In the genomic region with DNA sequence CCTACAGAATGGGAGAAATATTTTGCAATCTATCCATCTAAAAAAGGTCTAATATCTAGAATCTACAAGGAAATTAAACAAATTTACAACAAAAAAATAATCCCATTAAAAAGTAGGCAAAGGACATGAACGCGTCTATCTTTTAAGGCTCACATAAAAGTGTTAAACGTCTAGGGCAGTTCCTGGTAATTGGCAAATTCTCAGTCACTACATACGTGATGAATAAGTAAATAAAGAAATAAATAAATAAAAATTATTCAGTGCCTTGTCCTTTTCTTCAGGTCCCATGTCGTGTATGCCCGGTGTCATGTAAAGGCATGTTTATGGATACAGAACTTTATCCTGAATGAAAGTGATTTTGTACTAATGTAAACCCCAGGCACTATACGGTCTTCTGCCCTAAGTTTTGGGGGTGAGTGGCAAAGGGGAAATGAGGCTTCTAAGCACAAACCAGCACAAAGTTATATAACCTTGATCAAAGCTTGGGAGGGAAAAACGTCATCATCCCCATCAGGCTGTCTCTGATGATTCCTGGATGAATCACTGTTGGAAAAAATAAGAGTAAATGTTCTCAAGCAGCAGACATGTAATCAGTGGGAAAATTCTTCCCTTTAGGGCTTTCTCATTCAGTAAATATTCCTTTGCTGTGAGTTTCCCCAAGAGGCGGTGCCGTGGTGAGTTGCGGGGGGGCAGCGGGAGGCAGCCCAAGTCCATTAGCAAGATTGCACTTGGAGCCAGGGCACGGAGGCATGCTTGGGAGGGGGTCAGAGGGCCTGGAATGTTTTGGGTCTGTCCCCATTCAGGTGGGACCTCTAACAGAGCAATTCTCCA, we compare ENCODE assay signal across 9 cellular contexts. TPM values are rescaled to one million over a fixed set of nuclear protein-coding genes. Genes with fewer than 3 reads are reported as not detected.
DNase-seq lines count a peak whose midpoint lies in the region; ATAC-seq, FAIRE-seq and TF ChIP-seq lines count a peak whose summit lies in the region.
"Had no signal": no experiment of that assay in that cellular context is flagged by ENCODE, and none has a peak within 500 bp of the region (broad histone marks: within the 10 kb centered on the region; RNA-seq: fewer than 3 reads in every experiment).

No MANE protein-coding gene starts in this region.

- H3K79me2 ChIP-seq in GM23338 (replicated peaks; ENCODE audit: insufficient read depth), result no peaks in the 10 kb centered on the region
- no peaks in the 10 kb centered on the region for H3K79me2 ChIP-seq in astrocyte (ENCODE audit: insufficient read depth, low read length)

- H3K9ac ChIP-seq in astrocyte (ENCODE audit: low read length), result peak overlapping the region; percentile 88
- H3K9ac ChIP-seq in skeletal muscle tissue (ENCODE audit: low read depth in 1 of 3, low read length in 3 of 3), result no peak overlapping the region

- no peak overlapping the region for H3K4me3 Mint-ChIP-seq in GM23338
- H3K4me3 Mint-ChIP-seq in astrocyte (ENCODE audit: unreplicated experiment), result no peak overlapping the region
- H3K4me3 Mint-ChIP-seq in activated CD8-positive, alpha-beta T cell treated with anti-CD3 and anti-CD28 coated beads for 36 hours, result no peak overlapping the region
- H3K4me3 Mint-ChIP-seq: immature natural killer cell had no signal

- H3K4me1 ChIP-seq in GM23338 (ENCODE audit: insufficient read depth) (no peaks in the 10 kb centered on the region), astrocyte (ENCODE audit: insufficient read depth, low read length) (peaks cover 46% of the 10 kb centered on the region), skeletal muscle tissue (ENCODE audit: control insufficient read depth in 3 of 3, insufficient read depth in 3 of 3, low read length in 3 of 3) (peaks cover 13 to 23% (median 22%) of the 10 kb centered on the region in 3 donors)

- no peak overlapping the region for H3K4me3 ChIP-seq in GM23338
- no peak overlapping the region for H3K4me3 ChIP-seq in astrocyte (ENCODE audit: insufficient read depth, low read depth, low read length)
- H3K4me3 ChIP-seq in skeletal muscle tissue (ENCODE audit: low read length in 3 of 3), result no peak overlapping the region

- H3K27ac Mint-ChIP-seq in GM23338, result no peak overlapping the region
- peak overlapping the region; percentile 97 for H3K27ac Mint-ChIP-seq in astrocyte (ENCODE audit: unreplicated experiment)
- no peak overlapping the region for H3K27ac Mint-ChIP-seq in activated CD8-positive, alpha-beta T cell treated with anti-CD3 and anti-CD28 coated beads for 36 hours
- H3K27ac Mint-ChIP-seq: immature natural killer cell had no signal

- intact Hi-C loops in left ventricle myocardium superior (cut with micrococcal nuclease), result loop anchor here (10.0 kb wide), 1 partner anchor 165 kb away; no protein-coding TSS in a partner anchor
- intact Hi-C loops in activated CD8-positive, alpha-beta T cell treated with anti-CD3 and anti-CD28 coated beads for 36 hours (cut with micrococcal nuclease), result no loop called here

- no peaks in the 10 kb centered on the region for H3K9me2 ChIP-seq in GM23338 (ENCODE audit: insufficient read depth)

- H3K27me3 Mint-ChIP-seq in GM23338 (ENCODE audit: insufficient read depth, low read depth, poor library complexity) (peaks cover 3% of the 10 kb centered on the region), astrocyte (ENCODE audit: low read depth, unreplicated experiment) (no peaks in the 10 kb centered on the region)
- H3K27me3 Mint-ChIP-seq in activated CD8-positive, alpha-beta T cell treated with anti-CD3 and anti-CD28 coated beads for 36 hours, result no peaks in the 10 kb centered on the region

- no peaks in the 10 kb centered on the region for H3K36me3 Mint-ChIP-seq in GM23338 (ENCODE audit: low read depth)
- no peaks in the 10 kb centered on the region for H3K36me3 Mint-ChIP-seq in astrocyte (ENCODE audit: low read depth, unreplicated experiment)
- H3K36me3 Mint-ChIP-seq in activated CD8-positive, alpha-beta T cell treated with anti-CD3 and anti-CD28 coated beads for 36 hours (ENCODE audit: low read depth), result no peaks in the 10 kb centered on the region

- FAIRE-seq in astrocyte (lab: Jason Lieb, UNC), result peak; percentile 98

- H3K36me3 ChIP-seq in GM23338 (ENCODE audit: insufficient read depth), result no peaks in the 10 kb centered on the region
- no peaks in the 10 kb centered on the region for H3K36me3 ChIP-seq in astrocyte (ENCODE audit: insufficient read depth, low read length)
- H3K36me3 ChIP-seq in skeletal muscle tissue (ENCODE audit: control insufficient read depth in 3 of 3, insufficient read depth in 3 of 3, low read length in 3 of 3), result no peaks in the 10 kb centered on the region

- H4K20me1 ChIP-seq in GM23338 (replicated peaks; ENCODE audit: insufficient read depth) (no peaks in the 10 kb centered on the region), astrocyte (ENCODE audit: insufficient read depth, low read length) (no peaks in the 10 kb centered on the region)

- H3K9me3 Mint-ChIP-seq in GM23338 (no peaks in the 10 kb centered on the region), astrocyte (ENCODE audit: unreplicated experiment) (peaks cover 7% of the 10 kb centered on the region)
- H3K9me3 Mint-ChIP-seq in activated CD8-positive, alpha-beta T cell treated with anti-CD3 and anti-CD28 coated beads for 36 hours, result peaks cover 2% of the 10 kb centered on the region

- H3K27me3 ChIP-seq in GM23338 (ENCODE audit: insufficient read depth) (no peaks in the 10 kb centered on the region), astrocyte (ENCODE audit: insufficient read depth, low read length) (no peaks in the 10 kb centered on the region), skeletal muscle tissue (ENCODE audit: control insufficient read depth in 3 of 3, insufficient read depth in 3 of 3, low read length in 3 of 3) (peaks cover 0 to 14% (median 0%) of the 10 kb centered on the region in 3 donors)

- H2AFZ ChIP-seq in GM23338 (peak overlapping the region; percentile 47; the same call in 1 of the 2 replicates), astrocyte (ENCODE audit: low read depth, low read length) (no peak overlapping the region)

- peaks cover 3% of the 10 kb centered on the region; the same call in 2 of the 3 replicates for H3K4me1 Mint-ChIP-seq in GM23338
- H3K4me1 Mint-ChIP-seq in astrocyte (ENCODE audit: low read depth, unreplicated experiment), result peaks cover 54% of the 10 kb centered on the region
- peaks cover 7% of the 10 kb centered on the region for H3K4me1 Mint-ChIP-seq in activated CD8-positive, alpha-beta T cell treated with anti-CD3 and anti-CD28 coated beads for 36 hours (ENCODE audit: low read depth)

- TF ChIP-seq CTCF in GM23338 (conservative IDR thresholded peaks at IDR 0.05; ENCODE audit: low read depth in 2 of 2) (no peak), astrocyte (IDR thresholded peaks at IDR 0.05; ENCODE audit: insufficient read depth, low read depth, low read length) (no peak)
- TF ChIP-seq CTCF in activated CD8-positive, alpha-beta T cell treated with anti-CD3 and anti-CD28 coated beads for 36 hours (IDR thresholded peaks at IDR 0.05), result no peak

- POLR2A ChIA-PET in activated CD8-positive, alpha-beta T cell treated with anti-CD3 and anti-CD28 coated beads for 36 hours (lab: Charles Lee), result no interaction called here

- DNase-seq in GM23338 (ENCODE audit: low spot score) (no peak), astrocyte (ENCODE audit: low read depth) (peak; percentile 99), left ventricle myocardium superior (peak; percentile 67), occipital lobe (lab: John Stamatoyannopoulos, UW) (no peak), T-helper 9 cell (no peak), NOMO-1 (lab: John Stamatoyannopoulos, UW; ENCODE audit: unreplicated experiment in 2 of 2) (no peak)
- DNase-seq in activated CD8-positive, alpha-beta T cell treated with anti-CD3 and anti-CD28 coated beads for 36 hours, result no peak
- DNase-seq: immature natural killer cell had no signal

- H3K4me2 ChIP-seq in GM23338, result no peak overlapping the region
- H3K4me2 ChIP-seq in astrocyte (ENCODE audit: low read length), result peak overlapping the region; percentile 44

- no peaks in the 10 kb centered on the region for H3F3A ChIP-seq in GM23338 (replicated peaks; ENCODE audit: low read depth)

- no peak; the same call in 2 of the 3 replicates for ATAC-seq in GM23338
- ATAC-seq in left ventricle myocardium superior, result peak; percentile 87
- ATAC-seq in activated CD8-positive, alpha-beta T cell treated with anti-CD3 and anti-CD28 coated beads for 36 hours, result no peak

- H3K27ac ChIP-seq in GM23338 (ENCODE audit: low read depth) (no peak overlapping the region), astrocyte (ENCODE audit: low read depth, low read length) (peak overlapping the region; percentile 100), skeletal muscle tissue (ENCODE audit: low read depth, low read length) (peak overlapping the region; percentile 41)

- H3K9me3 ChIP-seq in astrocyte (ENCODE audit: insufficient read depth, low read depth, low read length) (peaks cover 5% of the 10 kb centered on the region), skeletal muscle tissue (ENCODE audit: control insufficient read depth in 3 of 3, low read length in 3 of 3) (no peaks in the 10 kb centered on the region)

- CTCF ChIA-PET in activated CD8-positive, alpha-beta T cell treated with anti-CD3 and anti-CD28 coated beads for 36 hours (lab: Charles Lee), result interaction anchor here (1.4 kb wide), 1 partner anchor 201 kb away, joined by 3 read pairs; no protein-coding TSS in a partner anchor

TF ChIP-seq in GM23338, 12 proteins besides CTCF, POLR2A, EP300 and RAD21 (continues in another document):
- TF ChIP-seq POLR2AphosphoS5 (IDR thresholded peaks at IDR 0.05; ENCODE audit: low read depth) (no peak), EZH2 (IDR thresholded peaks at IDR 0.05; ENCODE audit: low read depth, unreplicated experiment) (no peak), EZH2phosphoT487 (IDR thresholded peaks at IDR 0.05; ENCODE audit: unreplicated experiment) (no peak), NANOG (IDR thresholded peaks at IDR 0.05; ENCODE audit: borderline replicate concordance) (no peak), ZNF331 (CRISPR knock-in tag; IDR thresholded peaks at IDR 0.05; ENCODE audit: low read depth) (no peak)

RNA-seq across cellular contexts. Expression of gene MICAL2, which starts 30.4 kb away (rescaled TPM):
- total RNA-seq in GM23338 (2014; rRNA removed; shearing (Covaris generic)), result 1.4 and 1.7 TPM in 2 replicates
- 0.66 and 1.5 TPM in 2 replicates for polyA plus RNA-seq in GM23338 (2016; fragmentation: Nextera tagmentation; extraction: Ambion mirVana)
- total RNA-seq in astrocyte, result 357 and 471 TPM in 2 replicates
- total RNA-seq in left ventricle myocardium superior, result 57.1 TPM
- 35.5 TPM for total RNA-seq in skeletal muscle tissue
- 28.2 TPM for total RNA-seq in occipital lobe
- total RNA-seq in activated CD8-positive, alpha-beta T cell treated with anti-CD3 and anti-CD28 coated beads for 36 hours, result 100 to 1,000 TPM in 1 of 2 experiments, 10 to 100 TPM in 1; 99.8 to 105 TPM

Comparison
In these comparisons a context has a peak if more than half of its experiments do, and no peak if none do; other contexts are left out.
1. DNase-seq: peak in astrocyte (single experiment) and left ventricle myocardium superior (single experiment); none in GM23338 (single experiment), occipital lobe (single experiment), T-helper 9 cell (single experiment), activated CD8-positive, alpha-beta T cell treated with anti-CD3 and anti-CD28 coated beads for 36 hours (single experiment) and NOMO-1 (0 of 2).
2. RNA of gene MICAL2, which starts 30.4 kb away (total RNA-seq): 357 to 471 TPM in astrocyte, 99.8 to 105 TPM in activated CD8-positive, alpha-beta T cell treated with anti-CD3 and anti-CD28 coated beads for 36 hours, 57.1 TPM in left ventricle myocardium superior (single experiment), 35.5 TPM in skeletal muscle tissue (single experiment) and 28.2 TPM in occipital lobe (single experiment); 1.4 to 1.7 TPM in GM23338; every median in the first group is over 10 times any median in the second.